ENCODE assay signal across 12 cellular contexts in genomic region chr5:139462582-139463276, GRCh38. TPM values are rescaled to one million over a fixed set of nuclear protein-coding genes. Genes with fewer than 3 reads are reported as not detected.
DNase-seq lines count a peak whose midpoint lies in the region; ATAC-seq and TF ChIP-seq lines count a peak whose summit lies in the region.
"Had no signal": no experiment of that assay in that cellular context is flagged by ENCODE, and none has a peak within 500 bp of the region (broad histone marks: within the 10 kb centered on the region; RNA-seq: fewer than 3 reads in every experiment).

A gene with protein sequence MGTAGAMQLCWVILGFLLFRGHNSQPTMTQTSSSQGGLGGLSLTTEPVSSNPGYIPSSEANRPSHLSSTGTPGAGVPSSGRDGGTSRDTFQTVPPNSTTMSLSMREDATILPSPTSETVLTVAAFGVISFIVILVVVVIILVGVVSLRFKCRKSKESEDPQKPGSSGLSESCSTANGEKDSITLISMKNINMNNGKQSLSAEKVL (minus strand): TSS chr5:139462743. CDS start chr5:139462670, 73 bp downstream.

- H3K9me3 ChIP-seq in HUES48 (ENCODE audit: control insufficient read depth, insufficient read depth, low read length): no peaks in the 10 kb centered on the region
- no peaks in the 10 kb centered on the region for H3K9me3 ChIP-seq in stomach

- intact Hi-C loops in stomach (cut with DNase I; ENCODE audit: low total_unique reads): no loop called here

- in situ Hi-C loops in brain microvascular endothelial cell (cut with HindIII; ENCODE audit: low pct_ligation_motif_present, low sequenced_read_pairs): no loop called here

- DNase-seq in brain microvascular endothelial cell (peak; percentile 33), left lobe of liver (ENCODE audit: low spot score) (no peak), stomach (no peak), germinal center (ENCODE audit: low spot score) (no peak), cerebellum (ENCODE audit: low spot score) (no peak), erythroblast (lab: John Stamatoyannopoulos, UW) (no peak)
- DNase-seq: DMS 273 treated with DMSO at 0.1 percent for 48 hours, NCI-H2171, SHP77 had no signal

- peak; percentile 65 for ATAC-seq in left lobe of liver
- ATAC-seq in GM21447 (IDR thresholded peaks at IDR 0.05; ENCODE audit: unreplicated experiment): no peak

- 84 to 89% (median 87%) methylated on average over 10 of the region's 10 CpGs for WGBS in stomach, 5 donors

- H3K27me3 ChIP-seq in HUES48 (ENCODE audit: control insufficient read depth, insufficient read depth, low read length): no peaks in the 10 kb centered on the region
- no peaks in the 10 kb centered on the region for H3K27me3 ChIP-seq in brain microvascular endothelial cell (replicated peaks)
- H3K27me3 ChIP-seq in stomach: no peaks in the 10 kb centered on the region

- no peak for TF ChIP-seq POLR2A in stomach (IDR thresholded peaks at IDR 0.05)
- no peak for TF ChIP-seq POLR2A in erythroblast (IDR thresholded peaks at IDR 0.05; ENCODE audit: low read length)

- H3K36me3 ChIP-seq in HUES48 (ENCODE audit: control insufficient read depth, insufficient read depth, low read length): no peaks in the 10 kb centered on the region
- no peaks in the 10 kb centered on the region for H3K36me3 ChIP-seq in brain microvascular endothelial cell (replicated peaks)
- no peaks in the 10 kb centered on the region for H3K36me3 ChIP-seq in stomach

- H3K4me1 ChIP-seq in HUES48 (ENCODE audit: control insufficient read depth, insufficient read depth, low read length) (peaks cover 23% of the 10 kb centered on the region), stomach (peaks cover 10 to 23% (median 15%) of the 10 kb centered on the region in 4 donors)

- H3K27ac ChIP-seq in HUES48 (ENCODE audit: low read depth, low read length): peak within 1 kb of the TSS; percentile 53
- H3K27ac ChIP-seq in brain microvascular endothelial cell: peak within 1 kb of the TSS; percentile 43
- peak within 1 kb of the TSS; percentile 39 to 79 (median 62) for H3K27ac ChIP-seq in stomach

- TF ChIP-seq CTCF in brain microvascular endothelial cell (IDR thresholded peaks at IDR 0.05; ENCODE audit: low read depth, low read length, missing control alignments) (no peak), stomach (IDR thresholded peaks at IDR 0.05) (no peak)

- no peak within 1 kb of the TSS for H3K4me3 ChIP-seq in HUES48 (ENCODE audit: low read depth, low read length)
- no peak within 1 kb of the TSS for H3K4me3 ChIP-seq in brain microvascular endothelial cell (ENCODE audit: low read depth, low read length)
- peak within 1 kb of the TSS in 3 of 4 donors; percentile 1 to 15 (median 5) for H3K4me3 ChIP-seq in stomach

- no peak within 1 kb of the TSS for H3K9ac ChIP-seq in HUES48 (ENCODE audit: low read depth, low read length)

- TF ChIP-seq EP300 in stomach (IDR thresholded peaks at IDR 0.05): no peak

RNA-seq across cellular contexts. Expression of the gene that starts here (rescaled TPM):
- total RNA-seq in left lobe of liver: 2.0 TPM
- total RNA-seq in stomach: 10 to 100 TPM in 2 of 5 donors, 1 to 10 TPM in 1, not detected in 2; 7.3 to 15.2 (median 12.8) TPM
- 1 to 10 TPM; 5.4 to 10.0 (median 7.3) TPM for polyA plus RNA-seq in stomach
- 6.1 TPM for total RNA-seq in cerebellum
- total RNA-seq: HT-29 had no signal

Comparison
In these comparisons a context has a peak if more than half of its experiments do, and no peak if none do; other contexts are left out.
1. H3K4me3 ChIP-seq: peak in stomach (3 of 4); none in HUES48 (single experiment) and brain microvascular endothelial cell (single experiment).
2. Peak in every context shown above with its lines, with median percentiles within 50 percentile points of each other: H3K27ac ChIP-seq.